2 cellular contexts compared by ENCODE assay signal in genomic region chr6:89284081-89284480, GRCh38.
TF ChIP-seq lines count a peak whose summit lies in the region.

No MANE protein-coding gene starts in this region.

TF ChIP-seq in HEK293, 187 proteins besides CTCF, POLR2A, EP300 and RAD21 (continued from another document):
- TF ChIP-seq PRDM6 (tag by site-specific recombination; IDR thresholded peaks at IDR 0.05) (no peak), PRDM10 (tag by site-specific recombination; IDR thresholded peaks at IDR 0.05) (peak; percentile 77), ZNF280D (tag by site-specific recombination; IDR thresholded peaks at IDR 0.05) (no peak)

TF ChIP-seq in K562, 482 proteins besides CTCF, POLR2A, EP300 and RAD21 (continued from another document):
- peak; percentile 79 for TF ChIP-seq PRDM10 (IDR thresholded peaks at IDR 0.05; ENCODE audit: partially characterized antibody)
